Comparison of ENCODE assay signal across 8 cellular contexts in genomic region chr22:17830041-17830961, GRCh38. TPM values are rescaled to one million over a fixed set of nuclear protein-coding genes. Genes with fewer than 3 reads are reported as not detected.
DNase-seq lines count a peak whose midpoint lies in the region; ATAC-seq and TF ChIP-seq lines count a peak whose summit lies in the region.

No MANE protein-coding gene starts in this region.

- H3K36me3 Mint-ChIP-seq in activated CD4-positive, alpha-beta T cell treated with anti-CD3 and anti-CD28 coated beads, Interleukin-2, amount 10 ng/mL, durations not matched to agents 24 days and 14 days (ENCODE audit: low read depth), result peaks cover 4% of the 10 kb centered on the region

- intact Hi-C loops in activated CD4-positive, alpha-beta T cell treated with anti-CD3 and anti-CD28 coated beads, Interleukin-2, amount 10 ng/mL, durations not matched to agents 24 days and 14 days (cut with micrococcal nuclease), result loop anchor here (1.0 kb wide), 2 partner anchors 194 to 246 kb away; partner anchors contain the start of gene MICAL3
- intact Hi-C loops in left lung (cut with DNase I), result loop anchor here in 1 of 2 donors (5.0 kb wide), 1 partner anchor 247 kb away; the partner anchor contains the start of gene PEX26

- H3K27me3 Mint-ChIP-seq in activated CD4-positive, alpha-beta T cell treated with anti-CD3 and anti-CD28 coated beads, Interleukin-2, amount 10 ng/mL, durations not matched to agents 24 days and 14 days, result no peaks in the 10 kb centered on the region

- peak overlapping the region; percentile 43 to 73 for H3K27ac ChIP-seq in coronary artery
- no peak overlapping the region for H3K27ac ChIP-seq in left lung

- no peaks in the 10 kb centered on the region for H3K4me1 ChIP-seq in left lung

- ATAC-seq in HG02852 (IDR thresholded peaks at IDR 0.05; ENCODE audit: unreplicated experiment) (peak; percentile 59), left lung (peak; percentile 99), HG02938 (IDR thresholded peaks at IDR 0.05; ENCODE audit: unreplicated experiment) (no peak)

- H3K9me3 Mint-ChIP-seq in activated CD4-positive, alpha-beta T cell treated with anti-CD3 and anti-CD28 coated beads, Interleukin-2, amount 10 ng/mL, durations not matched to agents 24 days and 14 days, result no peaks in the 10 kb centered on the region

- H3K4me3 ChIP-seq in coronary artery (no peak overlapping the region), left lung (no peak overlapping the region)

- no peaks in the 10 kb centered on the region for H3K9me3 ChIP-seq in left lung

- peaks cover 0 to 5% of the 10 kb centered on the region in 2 donors for H3K27me3 ChIP-seq in left lung

- H3K36me3 ChIP-seq in left lung, result no peaks in the 10 kb centered on the region

- H3K27ac Mint-ChIP-seq in activated CD4-positive, alpha-beta T cell treated with anti-CD3 and anti-CD28 coated beads, Interleukin-2, amount 10 ng/mL, durations not matched to agents 24 days and 14 days, result no peak overlapping the region

- peaks cover 5% of the 10 kb centered on the region for H3K4me1 Mint-ChIP-seq in activated CD4-positive, alpha-beta T cell treated with anti-CD3 and anti-CD28 coated beads, Interleukin-2, amount 10 ng/mL, durations not matched to agents 24 days and 14 days

- H3K4me3 Mint-ChIP-seq in activated CD4-positive, alpha-beta T cell treated with anti-CD3 and anti-CD28 coated beads, Interleukin-2, amount 10 ng/mL, durations not matched to agents 24 days and 14 days, result no peak overlapping the region

- DNase-seq in DMS 273 treated with DMSO at 0.1 percent for 48 hours (lab: John Stamatoyannopoulos, UW), result peak; percentile 10
- peak; percentile 70 for DNase-seq in NCI-H510A (lab: John Stamatoyannopoulos, UW)
- peak; percentile 95 for DNase-seq in activated CD4-positive, alpha-beta T cell treated with anti-CD3 and anti-CD28 coated beads, Interleukin-2, amount 10 ng/mL, durations not matched to agents 24 days and 14 days
- DNase-seq in coronary artery (ENCODE audit: low spot score), result peak; percentile 88
- DNase-seq in left lung, result peak; percentile 81 to 87
- peak; percentile 59 for DNase-seq in stimulated activated CD4-positive, alpha-beta T cell treated with anti-CD3 and anti-CD28 coated beads, Interleukin-2, amount 100 ng/mL, for 4 hours (ENCODE audit: low read depth)

- TF ChIP-seq CTCF in coronary artery (IDR thresholded peaks at IDR 0.05) (peak; percentile 98), left lung (IDR thresholded peaks at IDR 0.05) (peak; percentile 99)

RNA-seq across cellular contexts. Expression of gene BID, which starts 56.0 kb away (rescaled TPM):
- 17.8 and 18.0 TPM in 2 replicates for total RNA-seq in activated CD4-positive, alpha-beta T cell treated with anti-CD3 and anti-CD28 coated beads, Interleukin-2, amount 10 ng/mL, durations not matched to agents 24 days and 14 days
- 10 to 100 TPM; 26.6 to 33.5 TPM for total RNA-seq in left lung

Comparison
In these comparisons a context has a peak if more than half of its experiments do, and no peak if none do; other contexts are left out.
1. DNase-seq: peak in every context shown above with its lines; median percentile 95 in activated CD4-positive, alpha-beta T cell treated with anti-CD3 and anti-CD28 coated beads, Interleukin-2, amount 10 ng/mL, durations not matched to agents 24 days and 14 days; 88 in coronary artery; 84 in left lung; 70 in NCI-H510A; 59 in stimulated activated CD4-positive, alpha-beta T cell treated with anti-CD3 and anti-CD28 coated beads, Interleukin-2, amount 100 ng/mL, for 4 hours; 10 in DMS 273 treated with DMSO at 0.1 percent for 48 hours.
2. H3K27ac ChIP-seq: peak in coronary artery (2 of 2); none in left lung (0 of 2).